Comparison of ENCODE assay signal across 13 cellular contexts in the genomic region with DNA sequence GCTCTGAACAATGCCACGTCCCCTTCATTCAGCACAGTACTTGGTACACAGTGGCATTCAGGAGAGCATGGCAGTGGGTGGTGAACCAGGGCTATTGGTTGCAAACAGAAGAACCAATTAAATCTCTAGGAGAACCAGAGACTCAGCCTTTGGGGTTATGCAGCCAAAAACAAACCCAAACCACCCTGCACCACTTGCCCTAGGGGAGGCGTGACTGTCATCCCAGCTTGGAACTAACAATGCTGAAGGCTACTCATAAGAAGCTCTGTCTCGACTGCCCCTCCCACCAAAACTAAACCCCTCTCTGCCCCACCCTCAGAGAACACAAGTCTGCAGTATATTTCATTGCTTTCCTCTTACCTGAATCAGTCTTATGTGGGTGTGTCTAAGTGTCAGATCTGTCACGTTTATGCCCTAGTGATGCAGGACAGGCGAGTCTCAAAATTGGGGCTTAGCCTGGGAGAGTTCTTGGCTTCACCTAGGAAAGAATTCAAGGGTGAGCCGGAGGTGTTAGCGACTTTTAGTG. TPM values are rescaled to one million over a fixed set of nuclear protein-coding genes. Genes with fewer than 3 reads are reported as not detected.
DNase-seq lines count a peak whose midpoint lies in the region; ATAC-seq and TF ChIP-seq lines count a peak whose summit lies in the region.
"Had no signal": no experiment of that assay in that cellular context is flagged by ENCODE, and none has a peak within 500 bp of the region (broad histone marks: within the 10 kb centered on the region; RNA-seq: fewer than 3 reads in every experiment).

No MANE protein-coding gene starts in this region.

- H2AFZ ChIP-seq in osteoblast (ENCODE audit: low read length) (no peak overlapping the region), GM23248 (no peak overlapping the region)

- DNase-seq in right atrium auricular region (ENCODE audit: low spot score) (peak; percentile 32), left ventricle myocardium inferior (no peak), endodermal cell (peak; percentile 25), osteoblast (ENCODE audit: insufficient read length, low spot score, missing footprints) (peak; percentile 51), GM23248 (no peak)
- DNase-seq in stimulated activated CD4-positive, alpha-beta T cell treated with anti-CD3 and anti-CD28 coated beads, Interleukin-4, amount 100 ng/mL, for 1 hour: no peak
- DNase-seq: BE2C; CD4-positive, alpha-beta memory T cell; GF-D8 had no signal

- ATAC-seq in GM21515 (IDR thresholded peaks at IDR 0.05; ENCODE audit: unreplicated experiment): no peak
- ATAC-seq: HCT116 had no signal

- no peaks in the 10 kb centered on the region for H3K27me3 ChIP-seq in right atrium auricular region
- H3K27me3 ChIP-seq in left ventricle myocardium inferior (ENCODE audit: low read depth): no peaks in the 10 kb centered on the region
- H3K27me3 ChIP-seq in endodermal cell (ENCODE audit: control insufficient read depth, insufficient read depth, low read length, poor library complexity, severe bottlenecking): peaks cover 6% of the 10 kb centered on the region
- no peaks in the 10 kb centered on the region for H3K27me3 ChIP-seq in osteoblast (ENCODE audit: insufficient read depth, low read length)
- H3K27me3 ChIP-seq in GM23248 (replicated peaks; ENCODE audit: insufficient read depth): no peaks in the 10 kb centered on the region
- H3K27me3 ChIP-seq: BE2C had no signal

- H3K36me3 ChIP-seq in right atrium auricular region (no peaks in the 10 kb centered on the region), left ventricle myocardium inferior (no peaks in the 10 kb centered on the region), endodermal cell (ENCODE audit: control insufficient read depth, insufficient read depth, low read length) (no peaks in the 10 kb centered on the region), osteoblast (ENCODE audit: insufficient read depth, low read length) (no peaks in the 10 kb centered on the region), GM23248 (ENCODE audit: low read depth) (no peaks in the 10 kb centered on the region)
- H3K36me3 ChIP-seq: BE2C had no signal

- peaks cover 0 to 29% of the 10 kb centered on the region in 2 donors for H3K4me1 ChIP-seq in right atrium auricular region
- H3K4me1 ChIP-seq in left ventricle myocardium inferior: peaks cover 35% of the 10 kb centered on the region
- H3K4me1 ChIP-seq in endodermal cell (ENCODE audit: control insufficient read depth, insufficient read depth, low read length): no peaks in the 10 kb centered on the region
- no peaks in the 10 kb centered on the region for H3K4me1 ChIP-seq in osteoblast (ENCODE audit: insufficient read depth, low read length)
- H3K4me1 ChIP-seq in GM23248 (ENCODE audit: insufficient read depth): no peaks in the 10 kb centered on the region

- no peak for TF ChIP-seq CTCF in right atrium auricular region (IDR thresholded peaks at IDR 0.05)
- no peak for TF ChIP-seq CTCF in left ventricle myocardium inferior (IDR thresholded peaks at IDR 0.05; ENCODE audit: borderline replicate concordance)
- no peak for TF ChIP-seq CTCF in endodermal cell (conservative IDR thresholded peaks at IDR 0.05)
- no peak for TF ChIP-seq CTCF in osteoblast (IDR thresholded peaks at IDR 0.05; ENCODE audit: extremely low read depth, low read depth, low read length)

- WGBS in endodermal cell (ENCODE audit: insufficient coverage in 1 of 2, insufficient read length in 1 of 2), 2 experiments: 89 to 100% methylated on average over 1 to 7 of the region's 7 CpGs
- whole genome bisulfite sequencing in GM23248 (ENCODE audit: low coverage in 1 of 2, low lambda C conversion rate in 2 of 2, missing lambda C conversion rate in 2 of 2), 2 experiments: 40 to 46% methylated on average over 7 of the region's 7 CpGs

- intact Hi-C loops in left ventricle myocardium inferior (cut with micrococcal nuclease): no loop called here

- H3K9ac ChIP-seq in endodermal cell (ENCODE audit: extremely low read depth, low read length, poor library complexity, severe bottlenecking) (no peak overlapping the region), GM23248 (no peak overlapping the region)

- H3K4me3 Mint-ChIP-seq in endodermal cell: no peak overlapping the region
- H3K4me3 Mint-ChIP-seq: CD4-positive, alpha-beta memory T cell had no signal

- H3K4me1 Mint-ChIP-seq in endodermal cell: peaks cover 2% of the 10 kb centered on the region
- H3K4me1 Mint-ChIP-seq: CD4-positive, alpha-beta memory T cell had no signal

- H3K9me2 ChIP-seq in GM23248 (ENCODE audit: insufficient read depth): no peaks in the 10 kb centered on the region

- H3K9me3 ChIP-seq in right atrium auricular region: no peaks in the 10 kb centered on the region
- no peaks in the 10 kb centered on the region for H3K9me3 ChIP-seq in left ventricle myocardium inferior (replicated peaks)
- no peaks in the 10 kb centered on the region for H3K9me3 ChIP-seq in endodermal cell (ENCODE audit: control insufficient read depth, low read length)
- no peaks in the 10 kb centered on the region for H3K9me3 ChIP-seq in osteoblast (ENCODE audit: low read depth, low read length)
- H3K9me3 ChIP-seq in GM23248 (ENCODE audit: low read depth): no peaks in the 10 kb centered on the region
- H3K9me3 ChIP-seq: BE2C had no signal

- H4K20me1 ChIP-seq in osteoblast (ENCODE audit: insufficient read depth, low read length): peaks cover 3% of the 10 kb centered on the region
- no peaks in the 10 kb centered on the region for H4K20me1 ChIP-seq in GM23248 (ENCODE audit: insufficient read depth)

- H3K27ac ChIP-seq in right atrium auricular region: no peak overlapping the region
- H3K27ac ChIP-seq in left ventricle myocardium inferior (replicated peaks): no peak overlapping the region
- no peak overlapping the region for H3K27ac ChIP-seq in endodermal cell (ENCODE audit: low read depth, low read length)
- no peak overlapping the region for H3K27ac ChIP-seq in osteoblast (ENCODE audit: low read depth, low read length)
- H3K27ac ChIP-seq in GM23248: no peak overlapping the region
- H3K27ac ChIP-seq: C4-2B, HL-60 had no signal

- H3K27me3 Mint-ChIP-seq in endodermal cell (ENCODE audit: insufficient read depth): peaks cover 3% of the 10 kb centered on the region

- no peaks in the 10 kb centered on the region for H3K9me3 Mint-ChIP-seq in endodermal cell

- H3K79me2 ChIP-seq in osteoblast (ENCODE audit: insufficient read depth, low read length): no peaks in the 10 kb centered on the region
- no peaks in the 10 kb centered on the region for H3K79me2 ChIP-seq in GM23248 (ENCODE audit: insufficient read depth)

- in situ Hi-C loops in GM23248 (cut with MboI): no loop called here

- no peak overlapping the region for H3K27ac Mint-ChIP-seq in endodermal cell
- H3K27ac Mint-ChIP-seq: CD4-positive, alpha-beta memory T cell had no signal

- H3K4me2 ChIP-seq in osteoblast (ENCODE audit: insufficient read depth, low read length): no peak overlapping the region
- H3K4me2 ChIP-seq in GM23248 (ENCODE audit: unreplicated experiment): no peak overlapping the region

- no peak overlapping the region for H3K4me3 ChIP-seq in right atrium auricular region
- no peak overlapping the region for H3K4me3 ChIP-seq in left ventricle myocardium inferior
- no peak overlapping the region for H3K4me3 ChIP-seq in endodermal cell (ENCODE audit: low read length)
- no peak overlapping the region for H3K4me3 ChIP-seq in osteoblast (ENCODE audit: insufficient read depth, low read length)
- H3K4me3 ChIP-seq in GM23248: no peak overlapping the region

- no peaks in the 10 kb centered on the region; the same call in 1 of the 2 replicates for H3F3A ChIP-seq in GM23248 (ENCODE audit: insufficient read depth)

- H3K36me3 Mint-ChIP-seq in endodermal cell (ENCODE audit: low read depth): no peaks in the 10 kb centered on the region

RNA-seq across cellular contexts. Expression of gene KLHL40, which starts 15.2 kb away (rescaled TPM):
- total RNA-seq in right atrium auricular region: under 1 TPM; 0.15 to 0.63 TPM
- 0.22 TPM for total RNA-seq in left ventricle myocardium inferior
- total RNA-seq in endodermal cell: not detected
- 0.21 TPM for polyA plus RNA-seq in endodermal cell (2013, experiment 1 of 2)
- 0.21 TPM for polyA plus RNA-seq in endodermal cell (2013, experiment 2 of 2)
- total RNA-seq in osteoblast: not detected in 2 replicates
- total RNA-seq in GM23248 (2014; rRNA removed; shearing (Covaris generic)): not detected in 2 replicates
- polyA plus RNA-seq in GM23248 (2016; fragmentation: Nextera tagmentation; extraction: Ambion mirVana): not detected in 2 replicates
- total RNA-seq: CD4-positive, alpha-beta memory T cell had no signal
- polyA plus RNA-seq: CD4-positive, alpha-beta memory T cell had no signal

RNA-seq across cellular contexts. Expression of gene ZBTB47, which starts 16.6 kb away (rescaled TPM):
- 100 to 1,000 TPM in 1 of 2 donors, 10 to 100 TPM in 1; 92.4 to 129 TPM for total RNA-seq in right atrium auricular region
- total RNA-seq in left ventricle myocardium inferior: 118 TPM
- total RNA-seq in endodermal cell: 1 to 10 TPM; 4.6 to 7.2 TPM
- polyA plus RNA-seq in endodermal cell (2013, experiment 1 of 2): 7.1 TPM
- polyA plus RNA-seq in endodermal cell (2013, experiment 2 of 2): 6.2 TPM
- total RNA-seq in osteoblast: 39.2 and 41.3 TPM in 2 replicates
- 65.4 and 72.8 TPM in 2 replicates for total RNA-seq in GM23248 (2014; rRNA removed; shearing (Covaris generic))
- polyA plus RNA-seq in GM23248 (2016; fragmentation: Nextera tagmentation; extraction: Ambion mirVana): 5.2 TPM in 2 replicates
- polyA plus RNA-seq: CD4-positive, alpha-beta memory T cell had no signal

RNA-seq across cellular contexts. Expression of gene HHATL, which starts 32.5 kb away (rescaled TPM):
- 100 to 1,000 TPM; 444 to 908 TPM for total RNA-seq in right atrium auricular region
- total RNA-seq in left ventricle myocardium inferior: 552 TPM
- not detected for total RNA-seq in endodermal cell
- polyA plus RNA-seq in endodermal cell (2013, experiment 1 of 2): not detected
- polyA plus RNA-seq in endodermal cell (2013, experiment 2 of 2): not detected
- total RNA-seq in osteoblast: not detected in 2 replicates
- not detected in 2 replicates for total RNA-seq in GM23248 (2014; rRNA removed; shearing (Covaris generic))
- not detected in 2 replicates for polyA plus RNA-seq in GM23248 (2016; fragmentation: Nextera tagmentation; extraction: Ambion mirVana)
- total RNA-seq: CD4-positive, alpha-beta memory T cell had no signal
- polyA plus RNA-seq: CD4-positive, alpha-beta memory T cell had no signal

Comparison
In these comparisons a context has a peak if more than half of its experiments do, and no peak if none do; other contexts are left out.
1. DNase-seq: peak in right atrium auricular region (single experiment), endodermal cell (single experiment) and osteoblast (single experiment); none in left ventricle myocardium inferior (single experiment), GM23248 (single experiment) and stimulated activated CD4-positive, alpha-beta T cell treated with anti-CD3 and anti-CD28 coated beads, Interleukin-4, amount 100 ng/mL, for 1 hour (single experiment).
2. RNA of gene HHATL, which starts 32.5 kb away (total RNA-seq): 444 to 908 TPM in right atrium auricular region and 552 TPM in left ventricle myocardium inferior (single experiment); not detected in endodermal cell, not detected in osteoblast and not detected in GM23248; every median in the first group is over 100 times any median in the second.